8 cellular contexts compared by ENCODE assay signal in the genomic region with DNA sequence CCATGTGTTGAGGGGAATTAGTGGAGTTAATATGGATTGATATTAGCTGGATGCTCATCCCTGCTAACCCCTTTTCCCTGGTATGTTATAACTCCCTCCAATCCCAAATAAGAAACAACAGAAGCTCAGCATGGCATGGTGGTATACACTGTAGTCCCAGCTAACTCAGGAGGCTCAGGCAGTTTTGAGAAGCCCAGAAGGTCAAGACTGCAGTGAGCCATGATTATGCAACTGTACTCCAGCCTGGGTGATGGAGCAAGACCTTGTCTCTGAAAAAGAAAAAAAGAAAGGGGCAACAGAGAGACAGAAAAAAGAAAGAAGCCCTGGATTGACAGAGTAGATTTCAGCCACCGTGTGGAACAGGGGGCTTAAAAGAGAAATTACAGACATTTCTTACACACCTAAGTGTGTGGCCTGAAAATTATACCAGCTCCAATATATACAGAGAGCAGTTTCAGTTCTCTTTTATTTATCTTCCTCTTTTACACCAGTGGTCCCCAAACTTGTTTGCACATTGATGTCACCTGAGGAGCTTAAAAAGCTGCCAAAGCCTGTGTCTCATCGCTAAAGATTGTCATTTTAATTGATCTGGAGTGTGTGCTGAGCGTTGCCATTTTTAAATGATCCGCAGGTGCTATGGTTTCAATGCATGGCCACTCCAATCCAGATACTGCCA.
DNase-seq lines count a peak whose midpoint lies in the region; ATAC-seq lines count a peak whose summit lies in the region.

No MANE protein-coding gene starts in this region.

- 69 to 70% methylated on average over 4 of the region's 4 CpGs for WGBS in GM23248 (ENCODE audit: low coverage in 1 of 2, low lambda C conversion rate in 2 of 2, missing lambda C conversion rate in 2 of 2), 2 experiments
- no CpG with 5 or more reads among the region's 4 CpGs for WGBS in neuronal stem cell (ENCODE audit: extremely low coverage in 2 of 2, insufficient read length in 2 of 2, insufficient replicate concordance in 1 of 2), 2 donors

- H3K36me3 ChIP-seq in GM23248 (ENCODE audit: low read depth) (no peaks in the 10 kb centered on the region), neuronal stem cell (replicated peaks in 1 of 2; ENCODE audit: control insufficient read depth in 2 of 2, insufficient read depth in 2 of 2, low read length in 2 of 2) (no peaks in the 10 kb centered on the region)

- H3K4me2 ChIP-seq in GM23248 (ENCODE audit: unreplicated experiment) (no peak overlapping the region), neuronal stem cell (ENCODE audit: insufficient read depth, low read length, poor library complexity, severe bottlenecking) (no peak overlapping the region)

- in situ Hi-C loops in GM23248 (cut with MboI): no loop called here

- H4K20me1 ChIP-seq in GM23248 (ENCODE audit: insufficient read depth): no peaks in the 10 kb centered on the region

- H3K27ac ChIP-seq in GM23248 (no peak overlapping the region), neuronal stem cell (replicated peaks; ENCODE audit: low read length) (no peak overlapping the region)

- H3K79me1 ChIP-seq in neuronal stem cell (ENCODE audit: low read depth, low read length): no peaks in the 10 kb centered on the region

- no peak overlapping the region for H3K4me3 ChIP-seq in GM23248
- no peak overlapping the region for H3K4me3 ChIP-seq in neuronal stem cell (ENCODE audit: low read length in 2 of 2)

- H3K18ac ChIP-seq in neuronal stem cell (ENCODE audit: low read length): no peak overlapping the region

- H3K23ac ChIP-seq in neuronal stem cell (ENCODE audit: low read depth, low read length, poor library complexity): no peak overlapping the region

- no peaks in the 10 kb centered on the region for H3K79me2 ChIP-seq in GM23248 (ENCODE audit: insufficient read depth)

- no peak overlapping the region for H2BK12ac ChIP-seq in neuronal stem cell (ENCODE audit: low read length)

- H3K9me2 ChIP-seq in GM23248 (ENCODE audit: insufficient read depth): no peaks in the 10 kb centered on the region

- H3K4ac ChIP-seq in neuronal stem cell (ENCODE audit: low read length): no peak overlapping the region

- no peak overlapping the region for H2AFZ ChIP-seq in GM23248
- H2AFZ ChIP-seq in neuronal stem cell (ENCODE audit: low read length): no peak overlapping the region

- H2AK5ac ChIP-seq in neuronal stem cell (ENCODE audit: low read depth, low read length): no peak overlapping the region

- H3K27me3 ChIP-seq in GM23248 (replicated peaks; ENCODE audit: insufficient read depth): no peaks in the 10 kb centered on the region
- H3K27me3 ChIP-seq in neuronal stem cell (ENCODE audit: control insufficient read depth in 3 of 3, insufficient read depth in 3 of 3, low read depth in 1 of 3, low read length in 3 of 3): no peaks in the 10 kb centered on the region

- H3K9me3 ChIP-seq in GM23248 (ENCODE audit: low read depth) (no peaks in the 10 kb centered on the region), neuronal stem cell (replicated peaks in 1 of 2; ENCODE audit: control insufficient read depth in 2 of 2, insufficient read depth in 1 of 2, low read depth in 1 of 2, low read length in 2 of 2) (no peaks in the 10 kb centered on the region)

- no peaks in the 10 kb centered on the region for H3F3A ChIP-seq in GM23248 (ENCODE audit: insufficient read depth)

- H3K4me1 ChIP-seq in GM23248 (ENCODE audit: insufficient read depth) (peaks cover 12% of the 10 kb centered on the region), neuronal stem cell (ENCODE audit: control insufficient read depth in 2 of 2, insufficient read depth in 1 of 2, low read depth in 1 of 2, low read length in 2 of 2) (peaks cover 0 to 1% of the 10 kb centered on the region in 2 donors)

- H2BK15ac ChIP-seq in neuronal stem cell (ENCODE audit: low read length): no peak overlapping the region

- no peak overlapping the region for H4K91ac ChIP-seq in neuronal stem cell (ENCODE audit: low read depth, low read length, poor library complexity)

- no peak overlapping the region for H2BK120ac ChIP-seq in neuronal stem cell (ENCODE audit: low read depth, low read length)

- ATAC-seq in GM18867 (IDR thresholded peaks at IDR 0.05; ENCODE audit: unreplicated experiment) (peak; percentile 100), HG03565 (IDR thresholded peaks at IDR 0.05; ENCODE audit: unreplicated experiment) (peak; percentile 96)

- no peak overlapping the region for H4K8ac ChIP-seq in neuronal stem cell (ENCODE audit: low read depth, low read length)

- no peak overlapping the region for H2BK5ac ChIP-seq in neuronal stem cell (ENCODE audit: low read length)

- no peak overlapping the region for H3K14ac ChIP-seq in neuronal stem cell (ENCODE audit: low read length)

- H3K9ac ChIP-seq in GM23248 (no peak overlapping the region), neuronal stem cell (ENCODE audit: low read depth, low read length, poor library complexity) (no peak overlapping the region)

- DNase-seq in GM23248 (peak; percentile 24), fibroblast of peridontal ligament (ENCODE audit: extremely low read depth) (peak; percentile 21), neuronal stem cell (ENCODE audit: low spot score) (no peak), superior temporal gyrus (ENCODE audit: extremely low spot score) (no peak), H4 (ENCODE audit: low spot score) (no peak)
- DNase-seq in stimulated activated CD4-positive, alpha-beta T cell treated with anti-CD3 and anti-CD28 coated beads, Interleukin-1b, Interleukin-23, amount 100 ng/mL, for 48 hours: no peak

Comparison
In these comparisons a context has a peak if more than half of its experiments do, and no peak if none do; other contexts are left out.
1. DNase-seq: peak in GM23248 (single experiment) and fibroblast of peridontal ligament (single experiment); none in neuronal stem cell (single experiment), superior temporal gyrus (single experiment), H4 (single experiment) and stimulated activated CD4-positive, alpha-beta T cell treated with anti-CD3 and anti-CD28 coated beads, Interleukin-1b, Interleukin-23, amount 100 ng/mL, for 48 hours (single experiment).